In genomic region chr1:65253800-65254319, GRCh38 we compare ENCODE assay signal across 8 cellular contexts. TPM values are rescaled to one million over a fixed set of nuclear protein-coding genes. Genes with fewer than 3 reads are reported as not detected.
DNase-seq lines count a peak whose midpoint lies in the region; ATAC-seq and TF ChIP-seq lines count a peak whose summit lies in the region.

No MANE protein-coding gene starts in this region.

- H3K4me1 Mint-ChIP-seq in HFFc6 (ENCODE audit: low read depth), result peaks cover 52% of the 10 kb centered on the region

- H3K4me3 Mint-ChIP-seq in HFFc6, result peak overlapping the region; percentile 89

- no TSS peak for BruUV-seq in Panc1 (replicated peaks; lab: Mats Ljungman, UMichigan)

- H3K27me3 ChIP-seq in Panc1 (ENCODE audit: control insufficient read depth, insufficient read depth, low read length) (no peaks in the 10 kb centered on the region; the same call in 1 of the 2 replicates), esophagus muscularis mucosa (no peaks in the 10 kb centered on the region), prostate gland (replicated peaks; ENCODE audit: insufficient read depth) (no peaks in the 10 kb centered on the region)

- H3K4me3 ChIP-seq in Panc1 (ENCODE audit: low read depth in 2 of 2, low read length in 2 of 2) (peak overlapping the region; percentile 58 to 68), esophagus muscularis mucosa (peak overlapping the region; percentile 72 to 90 (median 82)), prostate gland (peak overlapping the region; percentile 59 to 75)

- TF ChIP-seq POLR2A in esophagus muscularis mucosa (IDR thresholded peaks at IDR 0.05; ENCODE audit: low read depth), result no peak
- no peak for TF ChIP-seq POLR2A in prostate gland (IDR thresholded peaks at IDR 0.05)

- peak overlapping the region; percentile 64; the same call in 1 of the 2 replicates for H3K27ac ChIP-seq in Panc1 (ENCODE audit: low read length)
- H3K27ac ChIP-seq in esophagus muscularis mucosa (replicated peaks in 1 of 4), result peak overlapping the region; percentile 42 to 72 (median 66)
- H3K27ac ChIP-seq in prostate gland, result peak overlapping the region; percentile 40 to 46

- TF ChIP-seq EP300 in esophagus muscularis mucosa (IDR thresholded peaks at IDR 0.05), result no peak

- CTCF ChIA-PET in Panc1 (lab: Charles Lee), result interaction anchor here (0.6 kb wide), 1 partner anchor 179 kb away, joined by 3 read pairs; no protein-coding TSS in a partner anchor

- ATAC-seq in GM18511 (IDR thresholded peaks at IDR 0.05; ENCODE audit: unreplicated experiment) (peak; percentile 38), Panc1 (peak; percentile 67)

- H3K9me3 ChIP-seq in Panc1 (ENCODE audit: control insufficient read depth, insufficient read depth, low read depth, low read length), result no peaks in the 10 kb centered on the region
- H3K9me3 ChIP-seq in esophagus muscularis mucosa, result no peaks in the 10 kb centered on the region
- H3K9me3 ChIP-seq in prostate gland, result no peaks in the 10 kb centered on the region

- no peaks in the 10 kb centered on the region for H3K36me3 Mint-ChIP-seq in HFFc6 (ENCODE audit: low read depth)

- H3K4me1 ChIP-seq in Panc1 (ENCODE audit: control insufficient read depth, insufficient read depth, low read length) (no peaks in the 10 kb centered on the region; the same call in none of the 2 replicates), esophagus muscularis mucosa (peaks cover 12 to 22% (median 18%) of the 10 kb centered on the region in 4 donors), prostate gland (replicated peaks) (no peaks in the 10 kb centered on the region)

- H3K36me3 ChIP-seq in Panc1 (ENCODE audit: control insufficient read depth, insufficient read depth, low read length) (no peaks in the 10 kb centered on the region), esophagus muscularis mucosa (no peaks in the 10 kb centered on the region), prostate gland (no peaks in the 10 kb centered on the region)

- in situ Hi-C loops in Panc1 (cut with HindIII; ENCODE audit: low pct_unique_long_range_greater_than_20kb, low sequenced_read_pairs), result no loop called here

- DNase-seq in HFFc6 (peak; percentile 43), Panc1 (ENCODE audit: low read depth, low spot score) (no peak), esophagus muscularis mucosa (ENCODE audit: extremely low spot score) (peak; percentile 68), prostate gland (ENCODE audit: low spot score) (no peak)
- no peak for DNase-seq in stimulated activated CD4-positive, alpha-beta T cell treated with anti-CD3 and anti-CD28 coated beads, Interleukin-1b, Interleukin-23, amount 100 ng/mL, for 48 hours
- no peak for DNase-seq in activated CD8-positive, alpha-beta memory T cell treated with anti-CD3 and anti-CD28 coated beads, Interleukin-2, amount 50 U/mL, for 4 hours
- no peak for DNase-seq in activated CD4-positive, alpha-beta T cell treated with anti-CD3 and anti-CD28 coated beads, Interleukin-2, amount 50 U/mL, for 48 hours

- TF ChIP-seq CTCF in HFFc6 (IDR thresholded peaks at IDR 0.05), result no peak
- TF ChIP-seq CTCF in Panc1 (IDR thresholded peaks at IDR 0.05), result no peak
- no peak for TF ChIP-seq CTCF in esophagus muscularis mucosa (IDR thresholded peaks at IDR 0.05)
- TF ChIP-seq CTCF in prostate gland (IDR thresholded peaks at IDR 0.05), result no peak

- no peaks in the 10 kb centered on the region; the same call in 1 of the 2 replicates for H3K9me3 Mint-ChIP-seq in HFFc6

- intact Hi-C loops in Panc1 (cut with micrococcal nuclease; ENCODE audit: unreplicated experiment), result no loop called here
- intact Hi-C loops in esophagus muscularis mucosa (cut with DNase I), result loop anchor here (10.0 kb wide), 1 partner anchor 171 kb away; the partner anchor contains the start of genes LEPR and LEPROT
- intact Hi-C loops in prostate gland (cut with DNase I), result no loop called here

- H3K27me3 Mint-ChIP-seq in HFFc6 (ENCODE audit: insufficient read depth), result no peaks in the 10 kb centered on the region; the same call in 1 of the 2 replicates

- WGBS in esophagus muscularis mucosa, result 5% methylated on average over 15 of the region's 15 CpGs
- 3% methylated on average over 15 of the region's 15 CpGs for WGBS in prostate gland

- peak overlapping the region; percentile 80 for H3K27ac Mint-ChIP-seq in HFFc6

- POLR2A ChIA-PET in Panc1 (lab: Charles Lee), result no interaction called here

RNA-seq across cellular contexts. Expression of gene DNAJC6, which starts 55.5 kb away (rescaled TPM):
- total RNA-seq in HFFc6 (2021; fragmentation: NEBNext Ultra II Directional; extraction: Animal tissue kit (Norgen Biotek cat#: 25700)), result 10 to 100 TPM; 13.5 to 17.7 (median 15.3) TPM
- total RNA-seq in Panc1 (2021; ENCODE audit: unreplicated experiment) (4.0 TPM), esophagus muscularis mucosa (1 to 10 TPM; 3.7 to 8.3 (median 4.4) TPM), prostate gland (1 to 10 TPM; 1.4 to 3.5 TPM)
- polyA plus RNA-seq in Panc1 (2012; ENCODE audit: insufficient read length), result 1.5 TPM

Comparison
In these comparisons a context has a peak if more than half of its experiments do, and no peak if none do; other contexts are left out.
1. DNase-seq: peak in HFFc6 (single experiment) and esophagus muscularis mucosa (single experiment); none in Panc1 (single experiment), prostate gland (single experiment), stimulated activated CD4-positive, alpha-beta T cell treated with anti-CD3 and anti-CD28 coated beads, Interleukin-1b, Interleukin-23, amount 100 ng/mL, for 48 hours (single experiment), activated CD8-positive, alpha-beta memory T cell treated with anti-CD3 and anti-CD28 coated beads, Interleukin-2, amount 50 U/mL, for 4 hours (single experiment) and activated CD4-positive, alpha-beta T cell treated with anti-CD3 and anti-CD28 coated beads, Interleukin-2, amount 50 U/mL, for 48 hours (0 of 2).
2. Peak in every context shown above with its lines, with median percentiles within 50 percentile points of each other: H3K27ac ChIP-seq and H3K4me3 ChIP-seq.